7 cellular contexts compared by ENCODE assay signal in genomic region chr1:75023005-75023404, GRCh38.
"Had no signal": no experiment of that assay in that cellular context is flagged by ENCODE, and none has a peak within 500 bp of the region (broad histone marks: within the 10 kb centered on the region; RNA-seq: fewer than 3 reads in every experiment).

No MANE protein-coding gene starts in this region.

- H3K36me3 ChIP-seq: HAP-1 had no signal

- H3K27ac ChIP-seq: GM23248 had no signal

- H3K4me3 ChIP-seq: GM23248, HAP-1, K562 had no signal

- H3K9me3 ChIP-seq: HAP-1 had no signal

- H3K4me1 ChIP-seq: HAP-1 had no signal

- DNase-seq: GM23248, GOT3, IMR-90, KG1 had no signal

- ATAC-seq: HCT116, K562 had no signal
